Comparison of ENCODE assay signal across 23 cellular contexts in genomic region chr3:171061749-171062148, GRCh38. TPM values are rescaled to one million over a fixed set of nuclear protein-coding genes. Genes with fewer than 3 reads are reported as not detected.
DNase-seq lines count a peak whose midpoint lies in the region; ATAC-seq, FAIRE-seq and TF ChIP-seq lines count a peak whose summit lies in the region.
"Had no signal": no experiment of that assay in that cellular context is flagged by ENCODE, and none has a peak within 500 bp of the region (broad histone marks: within the 10 kb centered on the region; RNA-seq: fewer than 3 reads in every experiment).

No MANE protein-coding gene starts in this region.

- H3K9me3 ChIP-seq in HUES48 (ENCODE audit: control insufficient read depth, insufficient read depth, low read length) (no peaks in the 10 kb centered on the region), iPS-18a (ENCODE audit: control insufficient read depth, low read depth, low read length) (no peaks in the 10 kb centered on the region)
- H3K9me3 ChIP-seq: BLaER1, HAP-1 had no signal

- no peaks in the 10 kb centered on the region for H3K27me3 Mint-ChIP-seq in WTC11 (ENCODE audit: low read depth)
- H3K27me3 Mint-ChIP-seq: CD4-positive, alpha-beta memory T cell had no signal

- peak; percentile 4 for FAIRE-seq in GM19239 (lab: Jason Lieb, UNC)
- FAIRE-seq: GM12878, HTR-8/SVneo had no signal

- H3K4me3 ChIP-seq in HUES48 (ENCODE audit: low read depth, low read length) (0 out of 2 replicates have a peak overlapping the region, but pooled peaks have one; percentile 10), iPS-18a (ENCODE audit: low read length) (peak overlapping the region; percentile 2)
- H3K4me3 ChIP-seq: BLaER1, GM12878, HAP-1 had no signal

- peak overlapping the region; percentile 86 for H3K27ac Mint-ChIP-seq in WTC11
- H3K27ac Mint-ChIP-seq: CD14-positive monocyte had no signal

- peaks cover 28% of the 10 kb centered on the region for H3K36me3 Mint-ChIP-seq in WTC11
- H3K36me3 Mint-ChIP-seq: CD14-positive monocyte had no signal

- H3K4me1 ChIP-seq in HUES48 (ENCODE audit: control insufficient read depth, insufficient read depth, low read length) (peaks cover 18% of the 10 kb centered on the region), iPS-18a (ENCODE audit: control insufficient read depth, low read depth, low read length) (peaks cover 13% of the 10 kb centered on the region)
- H3K4me1 ChIP-seq: BLaER1, HAP-1 had no signal

- H3K9me3 Mint-ChIP-seq in WTC11: no peaks in the 10 kb centered on the region
- H3K9me3 Mint-ChIP-seq: CD4-positive, alpha-beta memory T cell had no signal

- no peak for TF ChIP-seq CTCF in WTC11 (IDR thresholded peaks at IDR 0.05)

- H3K4me1 Mint-ChIP-seq in WTC11: peaks cover 19% of the 10 kb centered on the region
- H3K4me1 Mint-ChIP-seq: CD14-positive monocyte; CD4-positive, alpha-beta memory T cell had no signal

- peak; percentile 77 for ATAC-seq in WTC11
- ATAC-seq: GM12878 had no signal

- POLR2A ChIA-PET in WTC11 (lab: Charles Lee): interaction anchor here (0.6 kb wide), 3 partner anchors 589 to 1588 kb away, joined by 3 to 5 read pairs (median 3); no protein-coding TSS in a partner anchor

- H3K27me3 ChIP-seq in HUES48 (ENCODE audit: control insufficient read depth, insufficient read depth, low read length): no peaks in the 10 kb centered on the region
- no peaks in the 10 kb centered on the region for H3K27me3 ChIP-seq in iPS-18a (ENCODE audit: control insufficient read depth, insufficient read depth, low read length)
- H3K27me3 ChIP-seq: BLaER1 had no signal

- H3K9ac ChIP-seq in HUES48 (ENCODE audit: low read depth, low read length): no peak overlapping the region
- no peak overlapping the region for H3K9ac ChIP-seq in iPS-18a (ENCODE audit: low read length)
- H3K9ac ChIP-seq: BLaER1 had no signal

- no peak overlapping the region for H3K4me3 Mint-ChIP-seq in WTC11
- H3K4me3 Mint-ChIP-seq: CD14-positive monocyte; CD4-positive, alpha-beta memory T cell had no signal

- H3K36me3 ChIP-seq in HUES48 (ENCODE audit: control insufficient read depth, insufficient read depth, low read length) (no peaks in the 10 kb centered on the region), iPS-18a (ENCODE audit: control insufficient read depth, low read depth, low read length) (no peaks in the 10 kb centered on the region)
- H3K36me3 ChIP-seq: BLaER1, HAP-1 had no signal

- CTCF ChIA-PET in WTC11 (lab: Charles Lee): interaction anchor here (1.3 to 2.2 kb wide), 4 partner anchors 9 to 553 kb away, joined by 4 to 13 read pairs (median 4); no protein-coding TSS in a partner anchor

- H3K27ac ChIP-seq in HUES48 (ENCODE audit: low read depth, low read length) (no peak overlapping the region), iPS-18a (ENCODE audit: low read length) (no peak overlapping the region)
- H3K27ac ChIP-seq: BLaER1 had no signal

- DNase-seq in GM19239 (ENCODE audit: insufficient read length, low spot score) (no peak), WTC11 (ENCODE audit: low spot score) (no peak), NCI-H510A treated with DMSO at 0.1 percent for 48 hours (lab: John Stamatoyannopoulos, UW) (no peak)
- DNase-seq in stimulated activated CD4-positive, alpha-beta T cell treated with anti-CD3 and anti-CD28 coated beads, Interleukin-12 subunit alpha, Interleukin-12 subunit beta, amount 100 ng/mL, for 4 hours: no peak
- DNase-seq in activated T-cell treated with anti-CD3 and anti-CD28 coated beads, Interleukin-2, amount 50 U/mL, for 1 hour: no peak
- DNase-seq in activated CD4-positive, alpha-beta T cell treated with anti-CD3 and anti-CD28 coated beads, Interleukin-2, amount 50 U/mL, for 1 hour: no peak
- DNase-seq: 8988T; Calu3; CD4-positive, alpha-beta memory T cell; DMS53; DND-41; EL; GOT3; KG1 had no signal

TF ChIP-seq in WTC11, 78 proteins besides CTCF, POLR2A, EP300 and RAD21:
- TF ChIP-seq TCF7 (CRISPR knock-in tag; IDR thresholded peaks at IDR 0.05; ENCODE audit: low read depth): no peak
- no peak for TF ChIP-seq ELF4 (CRISPR knock-in tag; IDR thresholded peaks at IDR 0.05; ENCODE audit: low read depth)
- TF ChIP-seq ARID4B (CRISPR knock-in tag; IDR thresholded peaks at IDR 0.05; ENCODE audit: borderline replicate concordance): no peak
- TF ChIP-seq FOXJ3 (CRISPR knock-in tag; IDR thresholded peaks at IDR 0.05; ENCODE audit: borderline replicate concordance): no peak
- peak; percentile 55; the same call in 1 of the 2 replicates for TF ChIP-seq TEAD1 (CRISPR knock-in tag; IDR thresholded peaks at IDR 0.05)
- no peak for TF ChIP-seq E2F1 (CRISPR knock-in tag; IDR thresholded peaks at IDR 0.05)
- no peak for TF ChIP-seq ZBTB21 (CRISPR knock-in tag; IDR thresholded peaks at IDR 0.05; ENCODE audit: borderline replicate concordance)
- no peak for TF ChIP-seq AFF4 (CRISPR knock-in tag; IDR thresholded peaks at IDR 0.05; ENCODE audit: borderline replicate concordance)

RNA-seq across cellular contexts. Expression of gene SLC2A2, which starts 35.2 kb away (rescaled TPM):
- total RNA-seq in WTC11 (2021): 0.16 TPM in 1 of 3 replicates, not detected in the others
- total RNA-seq: A673; CD4-positive, alpha-beta memory T cell; G401 had no signal
